20 cellular contexts compared by ENCODE assay signal in the genomic region with DNA sequence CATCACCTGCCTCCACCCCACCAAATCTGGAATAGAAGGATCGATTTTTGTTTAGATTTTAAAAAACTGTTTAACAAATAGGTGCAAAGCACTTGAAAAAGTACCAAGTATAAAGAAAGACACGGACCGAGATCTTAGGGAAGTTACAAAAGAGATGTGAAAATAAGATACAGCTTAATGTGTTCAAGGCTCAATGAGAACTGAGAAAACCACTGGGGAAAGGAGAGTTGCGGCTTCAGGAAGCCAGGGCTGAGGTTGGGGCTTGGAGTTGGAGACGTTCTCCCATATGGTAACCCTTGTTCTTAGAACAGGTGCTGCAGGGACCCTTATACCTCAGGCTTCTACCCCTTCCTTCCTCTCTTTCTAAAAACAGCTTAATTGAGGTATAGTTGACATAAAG.
"Had no signal": no experiment of that assay in that cellular context is flagged by ENCODE, and none has a peak within 500 bp of the region (broad histone marks: within the 10 kb centered on the region; RNA-seq: fewer than 3 reads in every experiment).

No MANE protein-coding gene starts in this region.

- H3K4me3 Mint-ChIP-seq: stimulated activated naive CD8-positive, alpha-beta T cell treated with anti-CD3 and anti-CD28 coated beads, Interleukin-15, amount 100 ng/mL, for 72 hours had no signal

- H3K9me3 ChIP-seq: gastrocnemius medialis, vagina had no signal

- H3K27me3 ChIP-seq: adrenal gland, breast epithelium, gastrocnemius medialis, suprapubic skin, transverse colon, vagina had no signal

- H3K4me3 ChIP-seq: adrenal gland, breast epithelium, coronary artery, gastrocnemius medialis, lung, psoas muscle, suprapubic skin, transverse colon, vagina had no signal

- ATAC-seq: activated naive CD4-positive, alpha-beta T cell treated with anti-CD3 and anti-CD28 coated beads, Interleukin-2, amount 50 U/mL, for 72 hours; gastrocnemius medialis; left lobe of liver; psoas muscle; right cardiac atrium; stimulated activated naive CD8-positive, alpha-beta T cell treated with anti-CD3 and anti-CD28 coated beads, Interleukin-15, amount 100 ng/mL, for 72 hours had no signal

- H3K36me3 ChIP-seq: adrenal gland, breast epithelium, gastrocnemius medialis, suprapubic skin, transverse colon, vagina had no signal

- H3K27ac Mint-ChIP-seq: activated naive CD4-positive, alpha-beta T cell treated with anti-CD3 and anti-CD28 coated beads, Interleukin-2, amount 50 U/mL, for 72 hours; stimulated activated naive CD8-positive, alpha-beta T cell treated with anti-CD3 and anti-CD28 coated beads, Interleukin-15, amount 100 ng/mL, for 72 hours had no signal

- H3K4me1 ChIP-seq: breast epithelium, gastrocnemius medialis, psoas muscle, transverse colon, vagina had no signal

- H3K27ac ChIP-seq: adrenal gland, breast epithelium, coronary artery, gastrocnemius medialis, psoas muscle, suprapubic skin, transverse colon, vagina had no signal

- DNase-seq: activated CD4-positive, CD25-positive, alpha-beta regulatory T cell treated with anti-CD3 and anti-CD28 coated beads, Interleukin-2, amount 50 U/mL, for 72 hours; activated gamma-delta T cell treated with Interleukin-2 at 50 U/mL for 16 hours; adrenal gland; gastrocnemius medialis; head of caudate nucleus; kidney; midbrain; psoas muscle; right cardiac atrium; stimulated activated CD4-positive, alpha-beta T cell treated with anti-CD3 and anti-CD28 coated beads, Interleukin-2, amount 100 ng/mL, for 24 hours; stimulated activated naive CD8-positive, alpha-beta T cell treated with anti-CD3 and anti-CD28 coated beads, Interleukin-15, amount 100 ng/mL, for 72 hours; T1000; transverse colon had no signal
